Comparison of ENCODE assay signal across 1 cellular context in the genomic region with DNA sequence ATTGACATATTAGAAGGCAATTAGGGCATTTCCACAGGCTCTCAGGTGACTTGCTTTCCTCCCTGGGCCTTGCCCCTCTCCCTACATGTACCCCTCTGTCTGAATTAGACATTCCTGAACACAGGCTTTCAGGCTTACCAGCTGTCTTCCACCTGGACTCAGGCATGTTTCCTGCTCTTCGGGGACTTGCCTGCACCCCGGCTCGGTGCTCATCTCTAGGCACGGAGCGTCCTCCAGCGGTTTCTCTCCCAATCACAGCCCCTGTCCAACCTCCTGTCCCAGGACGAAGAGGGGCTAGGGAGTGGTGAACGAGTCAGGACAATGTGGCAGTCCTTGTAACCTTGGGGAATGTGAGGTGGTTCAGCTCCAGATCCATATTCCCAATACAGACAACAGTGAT.
TF ChIP-seq lines count a peak whose summit lies in the region.

No MANE protein-coding gene starts in this region.

TF ChIP-seq in K562, 482 proteins besides CTCF, POLR2A, EP300 and RAD21:
- TF ChIP-seq ZBTB1 (CRISPR knock-in tag; IDR thresholded peaks at IDR 0.05; ENCODE audit: borderline replicate concordance, low read depth) (0 out of 2 replicates have a peak, but pooled peaks have one; percentile 41), ESRRA (IDR thresholded peaks at IDR 0.05; ENCODE audit: borderline replicate concordance, low read depth) (no peak), FOXA1 (IDR thresholded peaks at IDR 0.05; ENCODE audit: borderline replicate concordance) (no peak), RB1 (IDR thresholded peaks at IDR 0.05; ENCODE audit: low read depth) (peak; percentile 31; the same call in 1 of the 2 replicates), XRCC5 (IDR thresholded peaks at IDR 0.05; ENCODE audit: low read depth, low read length) (0 out of 2 replicates have a peak, but pooled peaks have one; percentile 39), ZBTB17 (CRISPR knock-in tag; IDR thresholded peaks at IDR 0.05) (no peak), MYC (IDR thresholded peaks at IDR 0.05; ENCODE audit: low read depth, low read length) (0 out of 2 replicates have a peak, but pooled peaks have one; percentile 14), MYC (CRISPR knock-in tag; IDR thresholded peaks at IDR 0.05; ENCODE audit: borderline replicate concordance, low read depth) (no peak), ARID2 (IDR thresholded peaks at IDR 0.05) (peak; percentile 85), STAG1 (CRISPR knock-in tag; IDR thresholded peaks at IDR 0.05; ENCODE audit: borderline replicate concordance) (peak; percentile 89), MAZ (CRISPR knock-in tag; conservative IDR thresholded peaks at IDR 0.05 in 1 of 2, IDR thresholded peaks at IDR 0.05 in 1 of 2) (peak; percentile 30 to 52; a peak in 1 of 4 replicates), SMC3 (conservative IDR thresholded peaks at IDR 0.05; ENCODE audit: insufficient read depth, low read depth, low read length) (peak; percentile 93), CC2D1A (IDR thresholded peaks at IDR 0.05) (peak; percentile 41; the same call in 1 of the 2 replicates), CREB1 (IDR thresholded peaks at IDR 0.05) (no peak), CREB1 (CRISPR knock-in tag; IDR thresholded peaks at IDR 0.05) (0 out of 2 replicates have a peak, but pooled peaks have one; percentile 25), HIVEP1 (CRISPR knock-in tag; IDR thresholded peaks at IDR 0.05) (no peak), BRD4 (IDR thresholded peaks at IDR 0.05) (no peak)
- TF ChIP-seq, protein P1, sequence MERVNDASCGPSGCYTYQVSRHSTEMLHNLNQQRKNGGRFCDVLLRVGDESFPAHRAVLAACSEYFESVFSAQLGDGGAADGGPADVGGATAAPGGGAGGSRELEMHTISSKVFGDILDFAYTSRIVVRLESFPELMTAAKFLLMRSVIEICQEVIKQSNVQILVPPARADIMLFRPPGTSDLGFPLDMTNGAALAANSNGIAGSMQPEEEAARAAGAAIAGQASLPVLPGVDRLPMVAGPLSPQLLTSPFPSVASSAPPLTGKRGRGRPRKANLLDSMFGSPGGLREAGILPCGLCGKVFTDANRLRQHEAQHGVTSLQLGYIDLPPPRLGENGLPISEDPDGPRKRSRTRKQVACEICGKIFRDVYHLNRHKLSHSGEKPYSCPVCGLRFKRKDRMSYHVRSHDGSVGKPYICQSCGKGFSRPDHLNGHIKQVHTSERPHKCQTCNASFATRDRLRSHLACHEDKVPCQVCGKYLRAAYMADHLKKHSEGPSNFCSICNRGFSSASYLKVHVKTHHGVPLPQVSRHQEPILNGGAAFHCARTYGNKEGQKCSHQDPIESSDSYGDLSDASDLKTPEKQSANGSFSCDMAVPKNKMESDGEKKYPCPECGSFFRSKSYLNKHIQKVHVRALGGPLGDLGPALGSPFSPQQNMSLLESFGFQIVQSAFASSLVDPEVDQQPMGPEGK (CRISPR knock-in tag; IDR thresholded peaks at IDR 0.05; ENCODE audit: borderline replicate concordance): no peak
- TF ChIP-seq, protein P2, sequence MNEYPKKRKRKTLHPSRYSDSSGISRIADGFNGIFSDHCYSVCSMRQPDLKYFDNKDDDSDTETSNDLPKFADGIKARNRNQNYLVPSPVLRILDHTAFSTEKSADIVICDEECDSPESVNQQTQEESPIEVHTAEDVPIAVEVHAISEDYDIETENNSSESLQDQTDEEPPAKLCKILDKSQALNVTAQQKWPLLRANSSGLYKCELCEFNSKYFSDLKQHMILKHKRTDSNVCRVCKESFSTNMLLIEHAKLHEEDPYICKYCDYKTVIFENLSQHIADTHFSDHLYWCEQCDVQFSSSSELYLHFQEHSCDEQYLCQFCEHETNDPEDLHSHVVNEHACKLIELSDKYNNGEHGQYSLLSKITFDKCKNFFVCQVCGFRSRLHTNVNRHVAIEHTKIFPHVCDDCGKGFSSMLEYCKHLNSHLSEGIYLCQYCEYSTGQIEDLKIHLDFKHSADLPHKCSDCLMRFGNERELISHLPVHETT (CRISPR knock-in tag; conservative IDR thresholded peaks at IDR 0.05 in 1 of 2, IDR thresholded peaks at IDR 0.05 in 1 of 2): no peak
- TF ChIP-seq, protein P3, sequence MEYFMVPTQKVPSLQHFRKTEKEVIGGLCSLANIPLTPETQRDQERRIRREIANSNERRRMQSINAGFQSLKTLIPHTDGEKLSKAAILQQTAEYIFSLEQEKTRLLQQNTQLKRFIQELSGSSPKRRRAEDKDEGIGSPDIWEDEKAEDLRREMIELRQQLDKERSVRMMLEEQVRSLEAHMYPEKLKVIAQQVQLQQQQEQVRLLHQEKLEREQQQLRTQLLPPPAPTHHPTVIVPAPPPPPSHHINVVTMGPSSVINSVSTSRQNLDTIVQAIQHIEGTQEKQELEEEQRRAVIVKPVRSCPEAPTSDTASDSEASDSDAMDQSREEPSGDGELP (CRISPR knock-in tag; IDR thresholded peaks at IDR 0.05; ENCODE audit: borderline replicate concordance): peak; percentile 65; the same call in 1 of the 2 replicates
- TF ChIP-seq, protein P4, sequence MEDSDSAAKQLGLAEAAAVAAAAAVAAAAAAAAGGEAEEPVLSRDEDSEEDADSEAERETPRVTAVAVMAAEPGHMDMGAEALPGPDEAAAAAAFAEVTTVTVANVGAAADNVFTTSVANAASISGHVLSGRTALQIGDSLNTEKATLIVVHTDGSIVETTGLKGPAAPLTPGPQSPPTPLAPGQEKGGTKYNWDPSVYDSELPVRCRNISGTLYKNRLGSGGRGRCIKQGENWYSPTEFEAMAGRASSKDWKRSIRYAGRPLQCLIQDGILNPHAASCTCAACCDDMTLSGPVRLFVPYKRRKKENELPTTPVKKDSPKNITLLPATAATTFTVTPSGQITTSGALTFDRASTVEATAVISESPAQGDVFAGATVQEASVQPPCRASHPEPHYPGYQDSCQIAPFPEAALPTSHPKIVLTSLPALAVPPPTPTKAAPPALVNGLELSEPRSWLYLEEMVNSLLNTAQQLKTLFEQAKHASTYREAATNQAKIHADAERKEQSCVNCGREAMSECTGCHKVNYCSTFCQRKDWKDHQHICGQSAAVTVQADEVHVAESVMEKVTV (CRISPR knock-in tag; IDR thresholded peaks at IDR 0.05): peak; percentile 96
